16 cellular contexts compared by ENCODE assay signal in the genomic region with DNA sequence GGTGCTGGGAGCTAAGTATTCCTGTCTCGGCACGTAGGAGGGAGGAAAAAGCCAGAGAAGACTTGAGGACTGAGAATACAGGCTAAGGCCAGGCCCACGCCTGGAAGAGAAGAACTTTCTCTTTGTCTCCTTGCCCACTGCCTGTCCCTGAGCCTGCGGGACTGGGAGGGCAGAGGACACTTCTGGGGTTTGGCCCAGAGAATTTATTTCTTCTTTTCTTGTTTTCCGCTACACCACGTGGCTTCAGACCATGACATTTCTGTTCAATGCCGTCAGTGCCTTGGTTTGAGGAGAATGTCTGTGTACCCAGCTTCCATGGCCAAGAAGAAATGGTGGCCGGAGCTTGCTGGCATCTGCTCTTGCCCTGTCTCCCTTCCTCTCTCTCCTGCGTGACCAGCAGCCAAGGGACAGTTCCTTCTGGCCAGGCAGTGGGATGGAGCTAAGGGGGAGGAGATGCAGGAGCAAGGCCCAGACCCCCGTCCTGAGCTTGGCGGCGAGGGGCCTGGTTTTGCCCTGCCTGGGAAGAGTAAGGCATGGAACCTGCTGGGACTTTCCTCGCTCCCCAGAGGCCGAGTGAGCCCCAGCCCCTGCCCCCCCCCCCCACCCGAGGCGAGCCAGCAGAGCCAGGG.
A peak's percentile ranks its signal among the peaks of the same experiment; 100 is the strongest.
DNase-seq lines count a peak whose midpoint lies in the region; ATAC-seq and TF ChIP-seq lines count a peak whose summit lies in the region.
"Had no signal": no experiment of that assay in that cellular context is flagged by ENCODE, and none has a peak within 500 bp of the region (broad histone marks: within the 10 kb centered on the region; RNA-seq: fewer than 3 reads in every experiment).

No MANE protein-coding gene starts in this region.

- 66 to 71% methylated on average over 16 of the region's 16 CpGs for WGBS in esophagus, 2 donors
- 67 to 73% methylated on average over 10 to 16 of the region's 16 CpGs for WGBS in testis, 2 donors

- ATAC-seq in HG02759 (IDR thresholded peaks at IDR 0.05; ENCODE audit: unreplicated experiment), result no peak

- no peak for TF ChIP-seq POLR2A in testis (IDR thresholded peaks at IDR 0.05)

- H3K4me3 ChIP-seq in SJCRH30, result peak overlapping the region; percentile 59
- no peak overlapping the region for H3K4me3 ChIP-seq in esophagus (ENCODE audit: low read depth in 1 of 2, low read length in 2 of 2)
- H3K4me3 ChIP-seq in testis, result no peak overlapping the region
- no peak overlapping the region for H3K4me3 ChIP-seq in colonic mucosa
- H3K4me3 ChIP-seq: heart left ventricle had no signal

- H3K27me3 ChIP-seq in SJCRH30, result no peaks in the 10 kb centered on the region
- H3K27me3 ChIP-seq in esophagus (ENCODE audit: control insufficient read depth in 1 of 2, insufficient read depth in 2 of 2, low read length in 2 of 2), result no peaks in the 10 kb centered on the region
- H3K27me3 ChIP-seq in testis, result no peaks in the 10 kb centered on the region
- H3K27me3 ChIP-seq in colonic mucosa, result no peaks in the 10 kb centered on the region
- H3K27me3 ChIP-seq: heart left ventricle had no signal

- H3K9ac ChIP-seq in colonic mucosa (ENCODE audit: low read depth in 2 of 2, low read length in 2 of 2), result no peak overlapping the region
- H3K9ac ChIP-seq: parathyroid adenoma had no signal

- DNase-seq in SJCRH30 (no peak), testis (no peak), colonic mucosa (no peak)
- DNase-seq in stimulated activated CD4-positive, alpha-beta T cell treated with anti-CD3 and anti-CD28 coated beads, Interleukin-4, amount 100 ng/mL, for 24 hours, result no peak
- no peak for DNase-seq in stimulated activated CD4-positive, alpha-beta T cell treated with anti-CD3 and anti-CD28 coated beads, Interleukin-1b, Interleukin-23, amount 100 ng/mL, for 48 hours
- DNase-seq: activated CD4-positive, CD25-positive, alpha-beta regulatory T cell treated with anti-CD3 and anti-CD28 coated beads, Interleukin-2, amount 50 U/mL, for 72 hours; activated effector memory CD4-positive, alpha-beta T cell treated with anti-CD3 and anti-CD28 coated beads, Interleukin-2, amount 50 U/mL, for 16 hours; islet precursor cell; NCI-H146; NCI-H2227 treated with DMSO at 0.1 percent for 48 hours had no signal

- H3K4me1 ChIP-seq in SJCRH30 (peaks cover 37% of the 10 kb centered on the region), esophagus (ENCODE audit: control insufficient read depth in 2 of 2, insufficient read depth in 2 of 2, low read length in 1 of 2) (peaks cover 11 to 13% of the 10 kb centered on the region in 2 donors), testis (peaks cover 30% of the 10 kb centered on the region), colonic mucosa (no peaks in the 10 kb centered on the region)

- H3K36me3 ChIP-seq in SJCRH30 (no peaks in the 10 kb centered on the region), esophagus (ENCODE audit: control insufficient read depth in 2 of 2, insufficient read depth in 2 of 2, low read length in 1 of 2) (no peaks in the 10 kb centered on the region), testis (ENCODE audit: low read depth, missing control alignments) (no peaks in the 10 kb centered on the region), colonic mucosa (no peaks in the 10 kb centered on the region)
- H3K36me3 ChIP-seq: heart left ventricle had no signal

- intact Hi-C loops in testis (cut with DNase I; ENCODE audit: low total_unique reads) (no loop called here), colonic mucosa (cut with DNase I) (no loop called here)

- H3K27me3 Mint-ChIP-seq in nephron (ENCODE audit: low read depth), result peaks cover 13% of the 10 kb centered on the region
- H3K27me3 Mint-ChIP-seq: B cell had no signal

- H3K27ac Mint-ChIP-seq in nephron, result peak overlapping the region; percentile 69 to 92 (median 73)
- H3K27ac Mint-ChIP-seq: B cell had no signal

- no peaks in the 10 kb centered on the region for H3K9me3 Mint-ChIP-seq in nephron

- H3K27ac ChIP-seq in SJCRH30 (peak overlapping the region; percentile 86), esophagus (ENCODE audit: low read depth in 2 of 2, low read length in 1 of 2) (peak overlapping the region; percentile 73 to 77), testis (peak overlapping the region; percentile 67 to 75), colonic mucosa (no peak overlapping the region)
- H3K27ac ChIP-seq: parathyroid adenoma had no signal

- peaks cover 53% of the 10 kb centered on the region for H3K4me1 Mint-ChIP-seq in nephron
- H3K4me1 Mint-ChIP-seq: B cell had no signal

- H3K9me3 ChIP-seq in SJCRH30 (replicated peaks) (no peaks in the 10 kb centered on the region), esophagus (ENCODE audit: control insufficient read depth in 2 of 2, insufficient read depth in 1 of 2, low read depth in 1 of 2, low read length in 1 of 2) (no peaks in the 10 kb centered on the region), testis (no peaks in the 10 kb centered on the region), colonic mucosa (no peaks in the 10 kb centered on the region)
- H3K9me3 ChIP-seq: heart left ventricle had no signal

- TF ChIP-seq CTCF in nephron (IDR thresholded peaks at IDR 0.05; ENCODE audit: unreplicated experiment in 3 of 3) (no peak), testis (IDR thresholded peaks at IDR 0.05) (no peak), colonic mucosa (IDR thresholded peaks at IDR 0.05) (no peak)

- no peaks in the 10 kb centered on the region for H3K36me3 Mint-ChIP-seq in nephron (ENCODE audit: low read depth)

- peak overlapping the region in 2 of 3 experiments; percentile 20 to 54 for H3K4me3 Mint-ChIP-seq in nephron
- H3K4me3 Mint-ChIP-seq: B cell had no signal
